8 cellular contexts compared by ENCODE assay signal in genomic region chr3:27721717-27722564, GRCh38. TPM values are rescaled to one million over a fixed set of nuclear protein-coding genes. Genes with fewer than 3 reads are reported as not detected.
DNase-seq lines count a peak whose midpoint lies in the region; ATAC-seq and TF ChIP-seq lines count a peak whose summit lies in the region.

TSS of gene EOMES (minus strand) at chr3:27722323. CDS start at chr3:27722294, 29 bp downstream.

- H3K36me3 ChIP-seq in HUES48 (ENCODE audit: control insufficient read depth, insufficient read depth, low read length) = no peaks in the 10 kb centered on the region
- H3K36me3 ChIP-seq in left ventricle myocardium inferior = no peaks in the 10 kb centered on the region

- peak; percentile 36 for TF ChIP-seq CTCF in left ventricle myocardium inferior (IDR thresholded peaks at IDR 0.05; ENCODE audit: borderline replicate concordance)

- H3K4me3 ChIP-seq in HUES48 (ENCODE audit: low read depth, low read length) (peak within 1 kb of the TSS; percentile 54), left ventricle myocardium inferior (peak within 1 kb of the TSS; percentile 64), skin epidermis (peak within 1 kb of the TSS; percentile 22 to 47 (median 28))

- peak within 1 kb of the TSS; percentile 56 for H3K27ac ChIP-seq in HUES48 (ENCODE audit: low read depth, low read length)
- H3K27ac ChIP-seq in left ventricle myocardium inferior (replicated peaks) = no peak within 1 kb of the TSS
- peak within 1 kb of the TSS in 8 of 21 experiments; percentile 24 to 81 (median 49) for H3K27ac ChIP-seq in skin epidermis

- H3K4me1 ChIP-seq in HUES48 (ENCODE audit: control insufficient read depth, insufficient read depth, low read length) = peaks cover 64% of the 10 kb centered on the region
- H3K4me1 ChIP-seq in left ventricle myocardium inferior = peaks cover 42% of the 10 kb centered on the region

- ATAC-seq in GM21381 (IDR thresholded peaks at IDR 0.05; ENCODE audit: unreplicated experiment) = peak; percentile 60

- H3K27me3 ChIP-seq in HUES48 (ENCODE audit: control insufficient read depth, insufficient read depth, low read length) (peaks cover 100% of the 10 kb centered on the region), left ventricle myocardium inferior (ENCODE audit: low read depth) (peaks cover 100% of the 10 kb centered on the region)

- peak; percentile 81 for DNase-seq in D341Med (ENCODE audit: low spot score)
- peak; percentile 10 for DNase-seq in SIG-M5 (lab: John Stamatoyannopoulos, UW)
- DNase-seq in activated gamma-delta T cell treated with anti-CD3 and anti-CD28 coated beads, Interleukin-2, amount 50 U/mL, for 16 hours (ENCODE audit: low read depth) = peak; percentile 71
- no peak for DNase-seq in left ventricle myocardium inferior
- no peak for DNase-seq in pons (ENCODE audit: low spot score)

- intact Hi-C loops in left ventricle myocardium inferior (cut with micrococcal nuclease) = no loop called here

- H3K9ac ChIP-seq in HUES48 (ENCODE audit: low read depth, low read length) = no peak within 1 kb of the TSS

- H3K9me3 ChIP-seq in HUES48 (ENCODE audit: control insufficient read depth, insufficient read depth, low read length) (no peaks in the 10 kb centered on the region), left ventricle myocardium inferior (replicated peaks) (no peaks in the 10 kb centered on the region)

RNA-seq across cellular contexts. Expression of gene EOMES, which starts in this region (rescaled TPM):
- 0.14 TPM for total RNA-seq in left ventricle myocardium inferior

Comparison
In these comparisons a context has a peak if more than half of its experiments do, and no peak if none do; other contexts are left out.
1. DNase-seq: peak in D341Med (single experiment), SIG-M5 (single experiment) and activated gamma-delta T cell treated with anti-CD3 and anti-CD28 coated beads, Interleukin-2, amount 50 U/mL, for 16 hours (single experiment); none in left ventricle myocardium inferior (single experiment) and pons (single experiment).
2. Peak in every context shown above with its lines, with median percentiles within 50 percentile points of each other: H3K4me3 ChIP-seq.